In the genomic region with DNA sequence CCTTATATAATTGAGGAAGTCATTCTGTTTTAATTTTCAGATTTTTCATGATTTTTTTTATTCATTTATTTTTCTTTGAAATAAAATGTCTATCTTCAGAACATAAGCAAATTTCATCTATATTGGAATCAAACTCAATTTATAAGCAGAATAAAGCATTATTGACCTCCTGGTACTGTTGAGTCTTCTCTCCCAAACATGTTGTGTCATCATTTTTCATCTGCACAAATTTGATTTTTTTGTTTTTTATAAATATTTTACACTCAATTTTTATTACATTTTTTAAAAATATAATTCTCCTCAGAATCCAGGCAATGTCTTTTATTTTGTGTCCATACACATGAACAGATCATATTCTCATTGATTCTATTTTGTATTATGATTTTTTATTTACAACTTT, we compare ENCODE assay signal across 8 cellular contexts.
"Had no signal": no experiment of that assay in that cellular context is flagged by ENCODE, and none has a peak within 500 bp of the region (broad histone marks: within the 10 kb centered on the region; RNA-seq: fewer than 3 reads in every experiment).

No MANE protein-coding gene starts in this region.

- DNase-seq: GDM1, GF-D8 had no signal

- ATAC-seq: GM12878 had no signal

- FAIRE-seq: G401.6, GM12878, GM12891, GM12892, GM18507, GM19239 had no signal

- H3K4me3 ChIP-seq: GM12878 had no signal
